ENCODE assay signal across 16 cellular contexts in the genomic region with DNA sequence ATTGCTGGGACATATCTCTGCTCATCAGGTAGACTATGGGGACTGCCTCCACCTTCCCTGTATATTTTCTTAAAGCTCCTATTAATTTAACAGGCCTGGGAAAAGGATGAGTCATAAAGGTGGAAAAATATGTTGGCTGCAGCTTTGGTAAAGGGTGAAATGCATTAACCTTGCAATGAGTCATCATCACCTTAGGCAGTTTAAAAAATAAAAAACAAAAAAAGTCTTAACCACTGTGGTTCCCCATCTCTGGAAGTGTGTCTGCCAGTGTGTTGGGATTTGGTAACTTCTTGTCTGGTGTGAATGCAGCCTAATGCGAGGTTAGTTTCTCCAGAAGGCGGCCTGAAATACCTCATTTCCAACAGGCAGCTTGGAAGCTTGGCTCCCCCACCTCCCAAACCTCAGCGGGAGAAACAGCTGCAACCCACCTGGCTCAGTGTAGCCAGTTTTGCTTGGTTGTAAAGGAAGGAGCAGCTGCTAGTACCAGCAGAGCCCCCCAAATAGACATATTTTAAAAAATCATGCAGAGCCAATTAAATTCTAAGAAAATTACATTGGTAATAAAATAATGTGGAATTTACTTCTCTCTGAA.
A peak's percentile ranks its signal among the peaks of the same experiment; 100 is the strongest.
DNase-seq lines count a peak whose midpoint lies in the region; TF ChIP-seq lines count a peak whose summit lies in the region.
"Had no signal": no experiment of that assay in that cellular context is flagged by ENCODE, and none has a peak within 500 bp of the region (broad histone marks: within the 10 kb centered on the region; RNA-seq: fewer than 3 reads in every experiment).

No MANE protein-coding gene starts in this region.

- H3K27ac Mint-ChIP-seq in osteocyte (ENCODE audit: unreplicated experiment) = peak overlapping the region; percentile 68
- H3K27ac Mint-ChIP-seq: activated CD4-positive, alpha-beta T cell treated with anti-CD3 and anti-CD28 coated beads for 36 hours; activated T-cell treated with anti-CD3 and anti-CD28 coated beads, Interleukin-2, amount 50 U/mL, for 72 hours; stimulated activated effector memory CD8-positive, alpha-beta T cell treated with anti-CD3 and anti-CD28 coated beads, Interleukin-12 subunit alpha, Interleukin-12 subunit beta, amount 100 ng/mL, for 72 hours had no signal

- H3K9me3 ChIP-seq in SJCRH30 (replicated peaks) = no peaks in the 10 kb centered on the region; the same call in 1 of the 2 replicates
- H3K9me3 ChIP-seq: body of pancreas, mucosa of descending colon, vagina had no signal

- peaks cover 23% of the 10 kb centered on the region for H3K4me1 ChIP-seq in SJCRH30
- H3K4me1 ChIP-seq: body of pancreas, vagina had no signal

- DNase-seq in H4 (ENCODE audit: low spot score) = peak; percentile 85
- peak; percentile 79 to 91 for DNase-seq in SJCRH30
- peak; percentile 76 for DNase-seq in epithelial cell of proximal tubule (ENCODE audit: low read depth)
- DNase-seq in osteocyte (ENCODE audit: extremely low spot score, unreplicated experiment) = no peak
- DNase-seq in occipital lobe (lab: John Stamatoyannopoulos, UW) = no peak
- no peak for DNase-seq in activated T-cell treated with anti-CD3 and anti-CD28 coated beads for 4 hours
- DNase-seq in NCI-H1417 (lab: John Stamatoyannopoulos, UW) = no peak
- DNase-seq in activated CD8-positive, alpha-beta memory T cell treated with anti-CD3 and anti-CD28 coated beads, Interleukin-2, amount 50 U/mL, for 48 hours = no peak
- DNase-seq: activated CD4-positive, alpha-beta T cell treated with anti-CD3 and anti-CD28 coated beads for 36 hours; activated T-cell treated with anti-CD3 and anti-CD28 coated beads, Interleukin-2, amount 50 U/mL, for 72 hours; body of pancreas; DMS153; mucosa of descending colon; NCI-H2227 treated with DMSO at 0.1 percent for 48 hours had no signal

- no peak for TF ChIP-seq CTCF in epithelial cell of proximal tubule (conservative IDR thresholded peaks at IDR 0.05; ENCODE audit: low read depth, low read length)
- no peak for TF ChIP-seq CTCF in osteocyte (IDR thresholded peaks at IDR 0.05)

- peaks cover 46% of the 10 kb centered on the region for H3K4me1 Mint-ChIP-seq in osteocyte (ENCODE audit: unreplicated experiment)
- H3K4me1 Mint-ChIP-seq: activated CD4-positive, alpha-beta T cell treated with anti-CD3 and anti-CD28 coated beads for 36 hours had no signal

- peak overlapping the region; percentile 8 for H3K27ac ChIP-seq in SJCRH30
- H3K27ac ChIP-seq: body of pancreas, vagina had no signal

- H3K4me3 ChIP-seq in SJCRH30 (no peak overlapping the region), epithelial cell of proximal tubule (ENCODE audit: low read depth, low read length) (no peak overlapping the region)
- H3K4me3 ChIP-seq: body of pancreas, mucosa of descending colon, vagina had no signal

- H3K27me3 Mint-ChIP-seq in osteocyte (ENCODE audit: unreplicated experiment) = no peaks in the 10 kb centered on the region

- no peaks in the 10 kb centered on the region for H3K36me3 ChIP-seq in SJCRH30
- H3K36me3 ChIP-seq: vagina had no signal

- no peaks in the 10 kb centered on the region for H3K9me3 Mint-ChIP-seq in osteocyte (ENCODE audit: unreplicated experiment)
- H3K9me3 Mint-ChIP-seq: activated T-cell treated with anti-CD3 and anti-CD28 coated beads, Interleukin-2, amount 50 U/mL, for 72 hours; stimulated activated effector memory CD8-positive, alpha-beta T cell treated with anti-CD3 and anti-CD28 coated beads, Interleukin-12 subunit alpha, Interleukin-12 subunit beta, amount 100 ng/mL, for 72 hours had no signal

- H3K4me3 Mint-ChIP-seq in osteocyte (ENCODE audit: unreplicated experiment) = no peak overlapping the region
- H3K4me3 Mint-ChIP-seq: activated CD4-positive, alpha-beta T cell treated with anti-CD3 and anti-CD28 coated beads for 36 hours; activated T-cell treated with anti-CD3 and anti-CD28 coated beads, Interleukin-2, amount 50 U/mL, for 72 hours; stimulated activated effector memory CD8-positive, alpha-beta T cell treated with anti-CD3 and anti-CD28 coated beads, Interleukin-12 subunit alpha, Interleukin-12 subunit beta, amount 100 ng/mL, for 72 hours had no signal

- no peaks in the 10 kb centered on the region for H3K36me3 Mint-ChIP-seq in osteocyte (ENCODE audit: unreplicated experiment)
- H3K36me3 Mint-ChIP-seq: stimulated activated effector memory CD8-positive, alpha-beta T cell treated with anti-CD3 and anti-CD28 coated beads, Interleukin-12 subunit alpha, Interleukin-12 subunit beta, amount 100 ng/mL, for 72 hours had no signal

- no peaks in the 10 kb centered on the region for H3K27me3 ChIP-seq in SJCRH30
- H3K27me3 ChIP-seq: body of pancreas, vagina had no signal

Comparison
In these comparisons a context has a peak if more than half of its experiments do, and no peak if none do; other contexts are left out.
1. DNase-seq: peak in H4 (single experiment), SJCRH30 (2 of 2) and epithelial cell of proximal tubule (single experiment); none in osteocyte (single experiment), occipital lobe (single experiment), activated T-cell treated with anti-CD3 and anti-CD28 coated beads for 4 hours (single experiment), NCI-H1417 (0 of 3) and activated CD8-positive, alpha-beta memory T cell treated with anti-CD3 and anti-CD28 coated beads, Interleukin-2, amount 50 U/mL, for 48 hours (single experiment).